ENCODE assay signal across 13 cellular contexts in the genomic region with DNA sequence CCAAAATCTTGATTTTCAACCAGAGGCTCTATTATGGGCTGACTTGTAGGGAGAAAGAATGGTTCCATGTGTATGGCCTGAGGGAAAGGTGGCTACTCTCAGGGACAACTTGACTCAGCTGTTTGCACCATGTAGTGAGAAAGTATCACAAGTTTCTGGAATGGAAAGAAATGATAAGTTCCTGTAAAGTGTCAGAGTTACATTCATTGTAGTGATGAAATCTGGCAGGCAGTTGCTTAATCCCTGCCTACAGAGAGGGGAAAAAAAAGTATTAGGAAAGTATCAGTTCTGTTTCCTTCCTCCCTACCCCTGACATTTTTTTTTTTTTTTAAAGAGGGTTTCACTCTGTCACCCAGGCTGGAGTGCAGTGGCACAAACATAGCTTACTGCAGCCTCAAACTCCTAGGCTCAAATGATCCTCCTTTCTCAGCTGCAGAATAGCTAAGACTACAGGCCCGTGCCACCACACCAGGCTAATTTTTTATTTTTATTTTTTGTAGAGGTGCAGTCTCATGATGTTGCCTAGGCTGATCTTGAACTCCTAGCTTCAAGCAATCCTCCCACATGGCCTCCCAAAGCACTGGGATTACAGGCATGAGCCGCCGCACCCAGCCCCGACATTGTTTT. TPM values are rescaled to one million over a fixed set of nuclear protein-coding genes. Genes with fewer than 3 reads are reported as not detected.
DNase-seq lines count a peak whose midpoint lies in the region; ATAC-seq and TF ChIP-seq lines count a peak whose summit lies in the region.
"Had no signal": no experiment of that assay in that cellular context is flagged by ENCODE, and none has a peak within 500 bp of the region (broad histone marks: within the 10 kb centered on the region; RNA-seq: fewer than 3 reads in every experiment).

No MANE protein-coding gene starts in this region.

- peak overlapping the region; percentile 41 for H3K27ac ChIP-seq in RWPE2 (ENCODE audit: poor library complexity, severe bottlenecking)
- H3K27ac ChIP-seq in esophagus squamous epithelium, result peak overlapping the region in 3 of 4 donors; percentile 19 to 24 (median 20)
- peak overlapping the region; percentile 43 for H3K27ac ChIP-seq in smooth muscle cell (ENCODE audit: low read depth)
- H3K27ac ChIP-seq in right atrium auricular region, result peak overlapping the region in 1 of 2 donors; percentile 8

- intact Hi-C loops in esophagus squamous epithelium (cut with DNase I), result no loop called here

- TF ChIP-seq CTCF in RWPE2 (IDR thresholded peaks at IDR 0.05; ENCODE audit: poor library complexity, severe bottlenecking) (no peak), esophagus squamous epithelium (IDR thresholded peaks at IDR 0.05) (no peak), smooth muscle cell (IDR thresholded peaks at IDR 0.05; ENCODE audit: borderline replicate concordance, insufficient read depth, poor library complexity, severe bottlenecking) (no peak), right atrium auricular region (IDR thresholded peaks at IDR 0.05) (no peak)

- TF ChIP-seq POLR2A in esophagus squamous epithelium (IDR thresholded peaks at IDR 0.05), result no peak

- no peaks in the 10 kb centered on the region for H3K79me2 ChIP-seq in smooth muscle cell (ENCODE audit: low read depth)

- H3K4me3 ChIP-seq in RWPE2 (ENCODE audit: severe bottlenecking), result no peak overlapping the region
- H3K4me3 ChIP-seq in esophagus squamous epithelium, result no peak overlapping the region
- no peak overlapping the region for H3K4me3 ChIP-seq in smooth muscle cell
- no peak overlapping the region for H3K4me3 ChIP-seq in right atrium auricular region

- peaks cover 29% of the 10 kb centered on the region for H3F3A ChIP-seq in smooth muscle cell (ENCODE audit: low read depth)

- peak overlapping the region; percentile 33 for H3K4me2 ChIP-seq in smooth muscle cell

- WGBS in esophagus squamous epithelium, 2 donors, result 81 to 87% methylated on average over 4 of the region's 4 CpGs
- WGBS in smooth muscle cell (ENCODE audit: low lambda C conversion rate), result 81% methylated on average over 4 of the region's 4 CpGs

- no peaks in the 10 kb centered on the region for H3K9me3 ChIP-seq in RWPE2 (ENCODE audit: severe bottlenecking)
- no peaks in the 10 kb centered on the region for H3K9me3 ChIP-seq in esophagus squamous epithelium
- H3K9me3 ChIP-seq in smooth muscle cell (replicated peaks; ENCODE audit: low read depth), result no peaks in the 10 kb centered on the region
- H3K9me3 ChIP-seq in right atrium auricular region, result no peaks in the 10 kb centered on the region

- no peak overlapping the region for H3K9ac ChIP-seq in smooth muscle cell (ENCODE audit: low read depth)

- H3K36me3 ChIP-seq in RWPE2 (ENCODE audit: low read depth) (peaks cover 35% of the 10 kb centered on the region), esophagus squamous epithelium (no peaks in the 10 kb centered on the region), smooth muscle cell (ENCODE audit: low read depth) (no peaks in the 10 kb centered on the region), right atrium auricular region (no peaks in the 10 kb centered on the region)

- no peaks in the 10 kb centered on the region for H3K27me3 ChIP-seq in RWPE2 (ENCODE audit: insufficient read depth, poor library complexity, severe bottlenecking)
- H3K27me3 ChIP-seq in esophagus squamous epithelium, result no peaks in the 10 kb centered on the region
- H3K27me3 ChIP-seq in smooth muscle cell (ENCODE audit: low read depth), result no peaks in the 10 kb centered on the region
- no peaks in the 10 kb centered on the region for H3K27me3 ChIP-seq in right atrium auricular region

- no peaks in the 10 kb centered on the region for H4K20me1 ChIP-seq in smooth muscle cell (ENCODE audit: low read depth)

- H3K4me1 ChIP-seq in RWPE2 (ENCODE audit: insufficient read depth, poor library complexity, severe bottlenecking), result peaks cover 16% of the 10 kb centered on the region
- peaks cover 7 to 55% (median 9%) of the 10 kb centered on the region in 3 donors for H3K4me1 ChIP-seq in esophagus squamous epithelium
- H3K4me1 ChIP-seq in smooth muscle cell (ENCODE audit: low read depth), result peaks cover 11% of the 10 kb centered on the region
- H3K4me1 ChIP-seq in right atrium auricular region, result peaks cover 0 to 8% of the 10 kb centered on the region in 2 donors

- H2AFZ ChIP-seq in smooth muscle cell (ENCODE audit: low read depth), result no peak overlapping the region

- ATAC-seq in RWPE2 (ENCODE audit: low read depth), result no peak
- ATAC-seq: Panc1 had no signal

- peak; percentile 20 for DNase-seq in activated CD4-positive, alpha-beta T cell treated with anti-CD3 and anti-CD28 coated beads for 48 hours
- DNase-seq in activated CD4-positive, alpha-beta T cell treated with anti-CD3 and anti-CD28 coated beads for 1 hour, result no peak
- DNase-seq in RWPE2 (ENCODE audit: low spot score) (no peak), esophagus squamous epithelium (lab: John Stamatoyannopoulos, UW) (no peak), smooth muscle cell (lab: John Stamatoyannopoulos, UW; ENCODE audit: unreplicated experiment) (no peak), putamen (ENCODE audit: low spot score) (no peak), right atrium auricular region (ENCODE audit: low spot score) (no peak), globus pallidus (ENCODE audit: low spot score) (no peak)
- DNase-seq: activated CD4-positive, alpha-beta T cell treated with anti-CD3 and anti-CD28 coated beads, Interleukin-2, amount 50 U/mL, for 48 hours; NCI-H1105; posterior cingulate gyrus had no signal

RNA-seq across cellular contexts. Expression of a gene that starts 4.7 kb away (rescaled TPM):
- total RNA-seq in esophagus squamous epithelium, result 100 to 1,000 TPM in 1 of 4 donors, 10 to 100 TPM in 3; 39.2 to 119 (median 72.3) TPM
- total RNA-seq in smooth muscle cell, result 94.6 and 109 TPM in 2 replicates
- polyA plus RNA-seq in smooth muscle cell, result 47.0 and 50.1 TPM in 2 replicates
- total RNA-seq in right atrium auricular region, result 10 to 100 TPM; 81.0 to 83.1 TPM

RNA-seq across cellular contexts. Expression of a gene that starts 21.7 kb away (rescaled TPM):
- total RNA-seq in esophagus squamous epithelium, result 10 to 100 TPM; 17.1 to 39.6 (median 31.4) TPM
- total RNA-seq in smooth muscle cell, result 24.1 and 51.7 TPM in 2 replicates
- 49.8 and 52.1 TPM in 2 replicates for polyA plus RNA-seq in smooth muscle cell
- total RNA-seq in right atrium auricular region, result 10 to 100 TPM; 41.4 to 57.4 TPM

RNA-seq across cellular contexts. Expression of a gene that starts 43.0 kb away (rescaled TPM):
- total RNA-seq in esophagus squamous epithelium, result 1 to 10 TPM in 3 of 4 donors, under 1 TPM in 1; 0.97 to 7.4 (median 3.6) TPM
- total RNA-seq in smooth muscle cell, result 4.8 and 5.2 TPM in 2 replicates
- 5.2 and 9.6 TPM in 2 replicates for polyA plus RNA-seq in smooth muscle cell
- 10 to 100 TPM in 1 of 2 donors, 1 to 10 TPM in 1; 9.5 to 10.2 TPM for total RNA-seq in right atrium auricular region
- total RNA-seq: A172 had no signal
